ENCODE assay signal across 20 cellular contexts in genomic region chr4:31291238-31291637, GRCh38.
DNase-seq lines count a peak whose midpoint lies in the region; ATAC-seq, FAIRE-seq and TF ChIP-seq lines count a peak whose summit lies in the region.
"Had no signal": no experiment of that assay in that cellular context is flagged by ENCODE, and none has a peak within 500 bp of the region (broad histone marks: within the 10 kb centered on the region; RNA-seq: fewer than 3 reads in every experiment).

No MANE protein-coding gene starts in this region.

- H3K4me1 ChIP-seq in BLaER1 (peaks cover 15% of the 10 kb centered on the region), pancreas (no peaks in the 10 kb centered on the region)
- H3K4me1 ChIP-seq: testis had no signal

- TF ChIP-seq CTCF in pancreas (IDR thresholded peaks at IDR 0.05) = no peak

- H3K4me2 ChIP-seq in BLaER1 = peak overlapping the region; percentile 36

- no peaks in the 10 kb centered on the region for H3K36me3 ChIP-seq in BLaER1
- no peaks in the 10 kb centered on the region for H3K36me3 ChIP-seq in H7 (replicated peaks; ENCODE audit: control insufficient read depth, insufficient read depth, low read length)
- H3K36me3 ChIP-seq in pancreas = no peaks in the 10 kb centered on the region

- no peaks in the 10 kb centered on the region for H3K27me3 ChIP-seq in BLaER1
- no peaks in the 10 kb centered on the region for H3K27me3 ChIP-seq in H7 (ENCODE audit: control insufficient read depth, insufficient read depth, low read length)
- no peaks in the 10 kb centered on the region for H3K27me3 ChIP-seq in pancreas
- H3K27me3 ChIP-seq: dorsolateral prefrontal cortex, testis had no signal

- FAIRE-seq in pancreas (lab: Jason Lieb, UNC) = no peak
- FAIRE-seq: D721Med, frontal cortex had no signal

- H3K9ac ChIP-seq in BLaER1 = no peak overlapping the region

- no peak overlapping the region for H3K4me3 ChIP-seq in BLaER1
- no peak overlapping the region for H3K4me3 ChIP-seq in H7 (ENCODE audit: insufficient read depth, low read depth, low read length)
- no peak overlapping the region for H3K4me3 ChIP-seq in pancreas
- H3K4me3 ChIP-seq: dorsolateral prefrontal cortex, testis had no signal

- H3K27ac ChIP-seq in BLaER1 (no peak overlapping the region), pancreas (no peak overlapping the region)
- H3K27ac ChIP-seq: dorsolateral prefrontal cortex, testis had no signal

- 56 to 83% methylated on average over 1 of the region's 1 CpG for WGBS in pancreas, 2 donors

- intact Hi-C loops in pancreas (cut with DNase I) = no loop called here

- H3K9me3 ChIP-seq in BLaER1 (no peaks in the 10 kb centered on the region), pancreas (no peaks in the 10 kb centered on the region)
- H3K9me3 ChIP-seq: testis had no signal

- DNase-seq in MV-4-11 (lab: John Stamatoyannopoulos, UW) = peak; percentile 73
- no peak for DNase-seq in H7
- DNase-seq in pancreas = no peak
- DNase-seq in NCI-H82 (lab: John Stamatoyannopoulos, UW) = no peak
- no peak for DNase-seq in stimulated activated naive CD8-positive, alpha-beta T cell treated with anti-CD3 and anti-CD28 coated beads, Interleukin-15, Interleukin-2, amounts not matched to agents 100 U/mL and 50 U/mL, for 24 hours
- DNase-seq: ACHN; activated CD8-positive, alpha-beta memory T cell treated with anti-CD3 and anti-CD28 coated beads, Interleukin-2, amount 10 ng/mL, durations not matched to agents 7 days and 5 days; amniotic stem cell; dorsolateral prefrontal cortex; IMR-90; left cardiac atrium; naive thymus-derived CD8-positive, alpha-beta T cell; NCI-H2081 treated with DMSO at 0.1 percent for 48 hours; testis had no signal

- ATAC-seq in GM19351 (IDR thresholded peaks at IDR 0.05; ENCODE audit: unreplicated experiment) = peak; percentile 83
- ATAC-seq in HG02870 (IDR thresholded peaks at IDR 0.05; ENCODE audit: unreplicated experiment) = peak; percentile 96
- ATAC-seq in pancreas = no peak
- no peak for ATAC-seq in stimulated activated naive CD8-positive, alpha-beta T cell treated with anti-CD3 and anti-CD28 coated beads, Interleukin-15, Interleukin-2, amounts not matched to agents 100 U/mL and 50 U/mL, for 24 hours
- ATAC-seq: activated CD8-positive, alpha-beta memory T cell treated with anti-CD3 and anti-CD28 coated beads, Interleukin-2, amount 10 ng/mL, durations not matched to agents 7 days and 5 days; left cardiac atrium; naive thymus-derived CD8-positive, alpha-beta T cell; sciatic nerve had no signal

- H4K20me1 ChIP-seq in BLaER1 = no peaks in the 10 kb centered on the region

Comparison
In these comparisons a context has a peak if more than half of its experiments do, and no peak if none do; other contexts are left out.
1. ATAC-seq: peak in GM19351 (single experiment) and HG02870 (single experiment); none in pancreas (0 of 4) and stimulated activated naive CD8-positive, alpha-beta T cell treated with anti-CD3 and anti-CD28 coated beads, Interleukin-15, Interleukin-2, amounts not matched to agents 100 U/mL and 50 U/mL, for 24 hours (single experiment).